24 cellular contexts compared by ENCODE assay signal in the genomic region with DNA sequence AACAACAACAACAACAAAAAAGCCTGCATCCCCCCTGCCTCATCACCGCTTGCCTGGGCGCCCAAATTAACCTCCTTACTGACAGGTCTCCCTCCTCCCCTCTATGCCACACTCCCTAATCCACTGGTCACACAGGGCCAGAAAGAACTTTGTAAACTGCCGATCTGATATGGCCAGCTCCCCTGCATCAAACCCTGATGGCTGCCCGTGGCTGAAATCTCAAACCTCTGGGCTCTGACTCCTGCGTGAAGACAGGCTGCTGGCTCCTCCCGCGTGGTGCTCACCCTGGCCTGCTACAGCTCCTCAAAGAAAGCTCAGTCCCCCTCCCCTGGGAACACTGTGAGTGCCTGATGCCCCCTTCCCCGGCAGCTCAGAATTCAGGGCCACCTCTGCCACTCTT. TPM values are rescaled to one million over a fixed set of nuclear protein-coding genes. Genes with fewer than 3 reads are reported as not detected.
A peak's percentile ranks its signal among the peaks of the same experiment; 100 is the strongest.
DNase-seq lines count a peak whose midpoint lies in the region; ATAC-seq and TF ChIP-seq lines count a peak whose summit lies in the region.
"Had no signal": no experiment of that assay in that cellular context is flagged by ENCODE, and none has a peak within 500 bp of the region (broad histone marks: within the 10 kb centered on the region; RNA-seq: fewer than 3 reads in every experiment).

No MANE protein-coding gene starts in this region.

- H3K4me3 Mint-ChIP-seq in activated naive CD4-positive, alpha-beta T cell treated with anti-CD3 and anti-CD28 coated beads, Interleukin-2, amount 10 ng/mL, durations not matched to agents 7 days and 5 days, result no peak overlapping the region
- H3K4me3 Mint-ChIP-seq: activated CD4-positive, alpha-beta memory T cell treated with anti-CD3 and anti-CD28 coated beads, Interleukin-2, amount 10 ng/mL, durations not matched to agents 7 days and 5 days; HFFc6 had no signal

- TF ChIP-seq CTCF in testis (IDR thresholded peaks at IDR 0.05) (no peak), upper lobe of left lung (IDR thresholded peaks at IDR 0.05) (no peak)

- TF ChIP-seq POLR2A in testis (IDR thresholded peaks at IDR 0.05), result no peak
- no peak for TF ChIP-seq POLR2A in upper lobe of left lung (IDR thresholded peaks at IDR 0.05)

- H3K4me3 ChIP-seq in testis (no peak overlapping the region), upper lobe of left lung (no peak overlapping the region)
- H3K4me3 ChIP-seq: GM23248, SJSA1 had no signal

- peaks cover 3% of the 10 kb centered on the region for H3K36me3 Mint-ChIP-seq in activated naive CD4-positive, alpha-beta T cell treated with anti-CD3 and anti-CD28 coated beads, Interleukin-2, amount 10 ng/mL, durations not matched to agents 7 days and 5 days
- peaks cover 0 to 5% of the 10 kb centered on the region in 2 donors for H3K36me3 Mint-ChIP-seq in activated naive CD4-positive, alpha-beta T cell treated with anti-CD3 and anti-CD28 coated beads, Interleukin-2, amount 50 U/mL, for 72 hours

- peak overlapping the region; percentile 10 for H3K27ac ChIP-seq in cingulate gyrus (ENCODE audit: low read depth, low read length)
- no peak overlapping the region for H3K27ac ChIP-seq in testis
- H3K27ac ChIP-seq in upper lobe of left lung, result no peak overlapping the region
- H3K27ac ChIP-seq: GM23248, neutrophil, SJSA1 had no signal

- intact Hi-C loops in testis (cut with DNase I; ENCODE audit: low total_unique reads), result no loop called here

- no peak for ATAC-seq in activated naive CD4-positive, alpha-beta T cell treated with anti-CD3 and anti-CD28 coated beads, Interleukin-2, amount 50 U/mL, for 72 hours
- ATAC-seq in upper lobe of left lung (ENCODE audit: low FRiP score in 2 of 2), result no peak
- ATAC-seq: T-cell had no signal

- H3K27me3 Mint-ChIP-seq in activated naive CD4-positive, alpha-beta T cell treated with anti-CD3 and anti-CD28 coated beads, Interleukin-2, amount 10 ng/mL, durations not matched to agents 7 days and 5 days, result peaks cover 45% of the 10 kb centered on the region

- H3K9me3 Mint-ChIP-seq in activated naive CD4-positive, alpha-beta T cell treated with anti-CD3 and anti-CD28 coated beads, Interleukin-2, amount 10 ng/mL, durations not matched to agents 7 days and 5 days, result no peaks in the 10 kb centered on the region
- H3K9me3 Mint-ChIP-seq in activated naive CD4-positive, alpha-beta T cell treated with anti-CD3 and anti-CD28 coated beads, Interleukin-2, amount 50 U/mL, for 72 hours, result no peaks in the 10 kb centered on the region
- H3K9me3 Mint-ChIP-seq: activated CD4-positive, alpha-beta memory T cell treated with anti-CD3 and anti-CD28 coated beads, Interleukin-2, amount 10 ng/mL, durations not matched to agents 7 days and 5 days; CD4-positive, alpha-beta memory T cell; HFFc6; memory B cell; T-cell had no signal

- DNase-seq in activated naive CD4-positive, alpha-beta T cell treated with anti-CD3 and anti-CD28 coated beads, Interleukin-2, amount 10 ng/mL, durations not matched to agents 7 days and 5 days, result no peak
- DNase-seq in activated naive CD4-positive, alpha-beta T cell treated with anti-CD3 and anti-CD28 coated beads, Interleukin-2, amount 50 U/mL, for 72 hours (ENCODE audit: low spot score in 2 of 2), result no peak
- peak; percentile 61 for DNase-seq in testis
- DNase-seq in NCI-H510A treated with DMSO at 0.1 percent for 48 hours (lab: John Stamatoyannopoulos, UW), result no peak
- no peak for DNase-seq in upper lobe of left lung
- DNase-seq: activated CD4-positive, alpha-beta memory T cell treated with anti-CD3 and anti-CD28 coated beads, Interleukin-2, amount 10 ng/mL, durations not matched to agents 7 days and 5 days; activated CD4-positive, CD25-positive, alpha-beta regulatory T cell treated with anti-CD3 and anti-CD28 coated beads, Interleukin-2, amount 50 U/mL, for 72 hours; AML-193; GM23248; HFFc6; NCI-H1417 treated with DMSO at 0.1 percent for 48 hours; NCI-H2081; NCI-H345; NCI-H774; stimulated activated naive CD4-positive, alpha-beta T cell treated with Interleukin-2 at 50 U/mL for 16 hours; T-cell had no signal

- no peaks in the 10 kb centered on the region for H3K36me3 ChIP-seq in testis (ENCODE audit: low read depth, missing control alignments)
- peaks cover 0 to 20% (median 9%) of the 10 kb centered on the region in 4 donors for H3K36me3 ChIP-seq in upper lobe of left lung
- H3K36me3 ChIP-seq: neutrophil had no signal

- H3K4me1 ChIP-seq in testis, result peaks cover 28% of the 10 kb centered on the region
- peaks cover 15 to 22% (median 20%) of the 10 kb centered on the region in 4 donors for H3K4me1 ChIP-seq in upper lobe of left lung
- H3K4me1 ChIP-seq: SJSA1 had no signal

- CTCF ChIA-PET in activated naive CD4-positive, alpha-beta T cell treated with anti-CD3 and anti-CD28 coated beads, Interleukin-2, amount 10 ng/mL, durations not matched to agents 7 days and 5 days (lab: Charles Lee), result interaction anchor here (0.8 to 2.3 kb wide), 7 partner anchors 17 to 313 kb away, joined by 3 to 8 read pairs (median 4); no protein-coding TSS in a partner anchor

- H3K27me3 ChIP-seq in testis (no peaks in the 10 kb centered on the region), upper lobe of left lung (peaks cover 7 to 27% (median 16%) of the 10 kb centered on the region in 4 donors)

- peaks cover 6% of the 10 kb centered on the region for H3K4me1 Mint-ChIP-seq in activated naive CD4-positive, alpha-beta T cell treated with anti-CD3 and anti-CD28 coated beads, Interleukin-2, amount 10 ng/mL, durations not matched to agents 7 days and 5 days

- H3K9me3 ChIP-seq in testis, result no peaks in the 10 kb centered on the region
- H3K9me3 ChIP-seq in upper lobe of left lung, result no peaks in the 10 kb centered on the region
- H3K9me3 ChIP-seq: neutrophil, SJSA1 had no signal

- no peak for TF ChIP-seq EP300 in upper lobe of left lung (IDR thresholded peaks at IDR 0.05)

- 60 to 77% methylated on average over 4 to 8 of the region's 8 CpGs for WGBS in testis, 2 donors
- 89 to 94% methylated on average over 4 to 8 of the region's 8 CpGs for WGBS in upper lobe of left lung, 2 donors

- H3K27ac Mint-ChIP-seq in activated naive CD4-positive, alpha-beta T cell treated with anti-CD3 and anti-CD28 coated beads, Interleukin-2, amount 10 ng/mL, durations not matched to agents 7 days and 5 days, result peak overlapping the region; percentile 46
- no peak overlapping the region for H3K27ac Mint-ChIP-seq in activated naive CD4-positive, alpha-beta T cell treated with anti-CD3 and anti-CD28 coated beads, Interleukin-2, amount 50 U/mL, for 72 hours
- H3K27ac Mint-ChIP-seq: activated CD4-positive, alpha-beta memory T cell treated with anti-CD3 and anti-CD28 coated beads, Interleukin-2, amount 10 ng/mL, durations not matched to agents 7 days and 5 days; HFFc6; T-cell had no signal

RNA-seq across cellular contexts. Expression of gene ISOC2, which starts 7.6 kb away (rescaled TPM):
- 10 to 100 TPM; 22.1 to 41.5 TPM for total RNA-seq in activated naive CD4-positive, alpha-beta T cell treated with anti-CD3 and anti-CD28 coated beads, Interleukin-2, amount 50 U/mL, for 72 hours
- total RNA-seq in testis (10 to 100 TPM; 79.1 to 98.5 TPM), upper lobe of left lung (10 to 100 TPM in 5 of 6 donors, 1 to 10 TPM in 1; 4.2 to 44.8 (median 36.7) TPM)
- 107 TPM for polyA plus RNA-seq in testis (ENCODE audit: insufficient read depth, low read depth, low replicate concordance)

RNA-seq across cellular contexts. Expression of gene C19orf85, which starts 10.7 kb away (rescaled TPM):
- total RNA-seq in activated naive CD4-positive, alpha-beta T cell treated with anti-CD3 and anti-CD28 coated beads, Interleukin-2, amount 50 U/mL, for 72 hours, result not detected
- total RNA-seq in testis (not detected), upper lobe of left lung (not detected)
- not detected for polyA plus RNA-seq in testis (ENCODE audit: insufficient read depth, low read depth, low replicate concordance)
- total RNA-seq: activated CD4-positive, alpha-beta memory T cell treated with anti-CD3 and anti-CD28 coated beads, Interleukin-2, amount 10 ng/mL, durations not matched to agents 7 days and 5 days; CD4-positive, alpha-beta memory T cell; GM23248; HFFc6; left lobe of liver; pulmonary artery endothelial cell; SJSA1; T-cell had no signal
- polyA plus RNA-seq: CD4-positive, alpha-beta memory T cell; GM23248; thymus had no signal

RNA-seq across cellular contexts. Expression of gene SHISA7, which starts 10.8 kb away (rescaled TPM):
- not detected for total RNA-seq in activated naive CD4-positive, alpha-beta T cell treated with anti-CD3 and anti-CD28 coated beads, Interleukin-2, amount 50 U/mL, for 72 hours
- total RNA-seq in testis (1 to 10 TPM in 1 of 2 donors, under 1 TPM in 1; 0.43 to 1.0 TPM), upper lobe of left lung (not detected)
- polyA plus RNA-seq in testis (ENCODE audit: insufficient read depth, low read depth, low replicate concordance), result 0.45 TPM
- total RNA-seq: activated CD4-positive, alpha-beta memory T cell treated with anti-CD3 and anti-CD28 coated beads, Interleukin-2, amount 10 ng/mL, durations not matched to agents 7 days and 5 days; CD4-positive, alpha-beta memory T cell; GM23248; HFFc6; left lobe of liver; pulmonary artery endothelial cell; SJSA1; T-cell had no signal
- polyA plus RNA-seq: CD4-positive, alpha-beta memory T cell; GM23248 had no signal

RNA-seq across cellular contexts. Expression of gene ZNF628, which starts 22.6 kb away (rescaled TPM):
- 10 to 100 TPM in 1 of 2 donors, 1 to 10 TPM in 1; 7.4 to 14.2 TPM for total RNA-seq in activated naive CD4-positive, alpha-beta T cell treated with anti-CD3 and anti-CD28 coated beads, Interleukin-2, amount 50 U/mL, for 72 hours
- total RNA-seq in testis (10 to 100 TPM; 31.3 to 53.7 TPM), upper lobe of left lung (10 to 100 TPM in 5 of 6 donors, 1 to 10 TPM in 1; 9.9 to 32.1 (median 12.4) TPM)
- 33.8 TPM for polyA plus RNA-seq in testis (ENCODE audit: insufficient read depth, low read depth, low replicate concordance)

RNA-seq across cellular contexts. Expression of gene NAT14, which starts 31.1 kb away (rescaled TPM):
- 10 to 100 TPM in 1 of 2 donors, 1 to 10 TPM in 1; 5.1 to 18.2 TPM for total RNA-seq in activated naive CD4-positive, alpha-beta T cell treated with anti-CD3 and anti-CD28 coated beads, Interleukin-2, amount 50 U/mL, for 72 hours
- 10 to 100 TPM; 12.0 to 16.0 TPM for total RNA-seq in testis
- polyA plus RNA-seq in testis (ENCODE audit: insufficient read depth, low read depth, low replicate concordance), result 17.3 TPM
- 10 to 100 TPM; 13.1 to 19.2 (median 16.3) TPM for total RNA-seq in upper lobe of left lung
